In the genomic region with DNA sequence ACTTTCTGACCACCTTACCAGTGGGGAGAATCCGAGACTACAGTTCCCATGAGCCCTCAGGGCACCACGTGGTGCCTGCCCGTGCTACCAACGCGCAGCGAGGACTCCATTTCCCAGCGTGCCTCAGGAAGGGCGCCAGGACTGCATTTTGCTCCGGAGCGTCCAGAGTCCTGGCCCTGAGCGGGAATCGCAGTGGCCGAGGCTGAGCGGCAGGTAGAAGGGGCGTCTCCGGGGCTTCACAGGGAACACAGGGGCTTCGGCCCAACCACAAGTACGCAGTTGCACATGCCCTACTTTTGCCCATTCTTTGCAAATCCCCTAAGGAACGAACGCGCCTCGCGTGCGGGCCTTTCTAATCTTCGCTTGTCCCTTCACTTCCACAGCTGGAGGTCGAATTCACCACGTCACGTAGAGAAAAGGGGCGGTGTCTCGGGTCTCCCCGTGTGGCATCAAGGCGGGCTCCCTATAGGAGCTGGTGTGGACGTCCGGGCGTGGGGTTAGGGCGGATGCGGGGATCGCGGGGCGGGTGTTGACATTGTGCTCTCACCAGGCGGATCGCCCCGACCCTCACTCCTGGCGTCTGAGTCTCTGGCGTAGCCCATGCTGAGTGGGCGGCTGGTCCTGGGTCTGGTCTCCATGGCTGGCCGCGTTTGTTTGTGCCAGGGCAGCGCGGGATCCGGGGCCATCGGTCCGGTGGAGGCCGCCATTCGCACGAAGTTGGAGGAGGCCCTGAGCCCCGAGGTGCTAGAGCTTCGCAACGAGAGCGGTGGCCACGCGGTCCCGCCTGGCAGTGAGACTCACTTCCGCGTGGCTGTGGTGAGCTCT, we compare ENCODE assay signal across 1 cellular context.
TF ChIP-seq lines count a peak whose summit lies in the region.

A gene with protein sequence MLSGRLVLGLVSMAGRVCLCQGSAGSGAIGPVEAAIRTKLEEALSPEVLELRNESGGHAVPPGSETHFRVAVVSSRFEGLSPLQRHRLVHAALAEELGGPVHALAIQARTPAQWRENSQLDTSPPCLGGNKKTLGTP (plus strand): TSS at position 109 of the 825 bp plus-strand sequence. CDS start 492 bp downstream, at position 601.

TF ChIP-seq in GM12878, 131 proteins besides CTCF, POLR2A, EP300 and RAD21 (continued from another document):
- TF ChIP-seq, protein P1, sequence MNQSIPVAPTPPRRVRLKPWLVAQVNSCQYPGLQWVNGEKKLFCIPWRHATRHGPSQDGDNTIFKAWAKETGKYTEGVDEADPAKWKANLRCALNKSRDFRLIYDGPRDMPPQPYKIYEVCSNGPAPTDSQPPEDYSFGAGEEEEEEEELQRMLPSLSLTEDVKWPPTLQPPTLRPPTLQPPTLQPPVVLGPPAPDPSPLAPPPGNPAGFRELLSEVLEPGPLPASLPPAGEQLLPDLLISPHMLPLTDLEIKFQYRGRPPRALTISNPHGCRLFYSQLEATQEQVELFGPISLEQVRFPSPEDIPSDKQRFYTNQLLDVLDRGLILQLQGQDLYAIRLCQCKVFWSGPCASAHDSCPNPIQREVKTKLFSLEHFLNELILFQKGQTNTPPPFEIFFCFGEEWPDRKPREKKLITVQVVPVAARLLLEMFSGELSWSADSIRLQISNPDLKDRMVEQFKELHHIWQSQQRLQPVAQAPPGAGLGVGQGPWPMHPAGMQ (IDR thresholded peaks at IDR 0.05; ENCODE audit: borderline replicate concordance): no peak
- TF ChIP-seq WRNIP1 (IDR thresholded peaks at IDR 0.05; ENCODE audit: borderline replicate concordance, low read depth, low read length) (no peak), MTA3 (IDR thresholded peaks at IDR 0.05; ENCODE audit: borderline replicate concordance, low read length) (no peak), POU2F2 (IDR thresholded peaks at IDR 0.05; ENCODE audit: borderline replicate concordance, low read depth, low read length) (0 out of 3 replicates have a peak, but pooled peaks have one; percentile 60), NRF1 (conservative IDR thresholded peaks at IDR 0.05; ENCODE audit: low read depth, low read length) (0 out of 2 replicates have a peak, but pooled peaks have one; percentile 25), CREB1 (IDR thresholded peaks at IDR 0.05; ENCODE audit: low read depth) (peak; percentile 85), ZNF24 (IDR thresholded peaks at IDR 0.05) (no peak), IRF4 (IDR thresholded peaks at IDR 0.05; ENCODE audit: low read depth, low read length) (peak; percentile 73), KAT2A (conservative IDR thresholded peaks at IDR 0.05; ENCODE audit: control insufficient read depth, low read depth, low read length) (no peak), JUNB (IDR thresholded peaks at IDR 0.05) (no peak), MYC (IDR thresholded peaks at IDR 0.05; ENCODE audit: insufficient read depth, insufficient read length, insufficient replicate concordance, low read length, severe bottlenecking) (peak; percentile 24), SREBF1 (IDR thresholded peaks at IDR 0.05; ENCODE audit: low read length) (peak; percentile 90), TBL1XR1 (IDR thresholded peaks at IDR 0.05; ENCODE audit: low read depth, low read length) (peak; percentile 20; the same call in 1 of the 2 replicates), MEF2B (IDR thresholded peaks at IDR 0.05; ENCODE audit: partially characterized antibody, poor library complexity, severe bottlenecking) (peak; percentile 30), BRCA1 (IDR thresholded peaks at IDR 0.05; ENCODE audit: low read depth, low read length) (no peak), CHD2 (IDR thresholded peaks at IDR 0.05; ENCODE audit: borderline replicate concordance, low read depth, low read length) (peak; percentile 68), TCF12 (IDR thresholded peaks at IDR 0.05; ENCODE audit: low read depth, low read length) (no peak), SP1 (IDR thresholded peaks at IDR 0.05; ENCODE audit: low read depth, low read length) (no peak), SIN3A (IDR thresholded peaks at IDR 0.05; ENCODE audit: low read depth, low read length) (no peak; the same call in 1 of the 2 replicates), ETV6 (conservative IDR thresholded peaks at IDR 0.05 in 1 of 2, IDR thresholded peaks at IDR 0.05 in 1 of 2; ENCODE audit: borderline replicate concordance in 1 of 2, low read depth in 1 of 2) (no peak), TAF1 (IDR thresholded peaks at IDR 0.05; ENCODE audit: borderline replicate concordance, low read depth, low read length) (peak; percentile 50; the same call in 1 of the 2 replicates), SIX5 (IDR thresholded peaks at IDR 0.05; ENCODE audit: low read depth, low read length, severe bottlenecking) (peak; percentile 98), NBN (IDR thresholded peaks at IDR 0.05) (peak; percentile 78), STAT3 (IDR thresholded peaks at IDR 0.05; ENCODE audit: low read depth, low read length) (no peak)
- TF ChIP-seq, protein P2, sequence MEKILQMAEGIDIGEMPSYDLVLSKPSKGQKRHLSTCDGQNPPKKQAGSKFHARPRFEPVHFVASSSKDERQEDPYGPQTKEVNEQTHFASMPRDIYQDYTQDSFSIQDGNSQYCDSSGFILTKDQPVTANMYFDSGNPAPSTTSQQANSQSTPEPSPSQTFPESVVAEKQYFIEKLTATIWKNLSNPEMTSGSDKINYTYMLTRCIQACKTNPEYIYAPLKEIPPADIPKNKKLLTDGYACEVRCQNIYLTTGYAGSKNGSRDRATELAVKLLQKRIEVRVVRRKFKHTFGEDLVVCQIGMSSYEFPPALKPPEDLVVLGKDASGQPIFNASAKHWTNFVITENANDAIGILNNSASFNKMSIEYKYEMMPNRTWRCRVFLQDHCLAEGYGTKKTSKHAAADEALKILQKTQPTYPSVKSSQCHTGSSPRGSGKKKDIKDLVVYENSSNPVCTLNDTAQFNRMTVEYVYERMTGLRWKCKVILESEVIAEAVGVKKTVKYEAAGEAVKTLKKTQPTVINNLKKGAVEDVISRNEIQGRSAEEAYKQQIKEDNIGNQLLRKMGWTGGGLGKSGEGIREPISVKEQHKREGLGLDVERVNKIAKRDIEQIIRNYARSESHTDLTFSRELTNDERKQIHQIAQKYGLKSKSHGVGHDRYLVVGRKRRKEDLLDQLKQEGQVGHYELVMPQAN (conservative IDR thresholded peaks at IDR 0.05): peak; percentile 79
- TF ChIP-seq, protein P3, sequence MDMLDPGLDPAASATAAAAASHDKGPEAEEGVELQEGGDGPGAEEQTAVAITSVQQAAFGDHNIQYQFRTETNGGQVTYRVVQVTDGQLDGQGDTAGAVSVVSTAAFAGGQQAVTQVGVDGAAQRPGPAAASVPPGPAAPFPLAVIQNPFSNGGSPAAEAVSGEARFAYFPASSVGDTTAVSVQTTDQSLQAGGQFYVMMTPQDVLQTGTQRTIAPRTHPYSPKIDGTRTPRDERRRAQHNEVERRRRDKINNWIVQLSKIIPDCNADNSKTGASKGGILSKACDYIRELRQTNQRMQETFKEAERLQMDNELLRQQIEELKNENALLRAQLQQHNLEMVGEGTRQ (IDR thresholded peaks at IDR 0.05; ENCODE audit: borderline replicate concordance, low read depth, low read length): peak; percentile 97
- TF ChIP-seq, protein P4, sequence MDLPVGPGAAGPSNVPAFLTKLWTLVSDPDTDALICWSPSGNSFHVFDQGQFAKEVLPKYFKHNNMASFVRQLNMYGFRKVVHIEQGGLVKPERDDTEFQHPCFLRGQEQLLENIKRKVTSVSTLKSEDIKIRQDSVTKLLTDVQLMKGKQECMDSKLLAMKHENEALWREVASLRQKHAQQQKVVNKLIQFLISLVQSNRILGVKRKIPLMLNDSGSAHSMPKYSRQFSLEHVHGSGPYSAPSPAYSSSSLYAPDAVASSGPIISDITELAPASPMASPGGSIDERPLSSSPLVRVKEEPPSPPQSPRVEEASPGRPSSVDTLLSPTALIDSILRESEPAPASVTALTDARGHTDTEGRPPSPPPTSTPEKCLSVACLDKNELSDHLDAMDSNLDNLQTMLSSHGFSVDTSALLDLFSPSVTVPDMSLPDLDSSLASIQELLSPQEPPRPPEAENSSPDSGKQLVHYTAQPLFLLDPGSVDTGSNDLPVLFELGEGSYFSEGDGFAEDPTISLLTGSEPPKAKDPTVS (IDR thresholded peaks at IDR 0.05; ENCODE audit: low read depth, low read length): no peak
- TF ChIP-seq, protein P5, sequence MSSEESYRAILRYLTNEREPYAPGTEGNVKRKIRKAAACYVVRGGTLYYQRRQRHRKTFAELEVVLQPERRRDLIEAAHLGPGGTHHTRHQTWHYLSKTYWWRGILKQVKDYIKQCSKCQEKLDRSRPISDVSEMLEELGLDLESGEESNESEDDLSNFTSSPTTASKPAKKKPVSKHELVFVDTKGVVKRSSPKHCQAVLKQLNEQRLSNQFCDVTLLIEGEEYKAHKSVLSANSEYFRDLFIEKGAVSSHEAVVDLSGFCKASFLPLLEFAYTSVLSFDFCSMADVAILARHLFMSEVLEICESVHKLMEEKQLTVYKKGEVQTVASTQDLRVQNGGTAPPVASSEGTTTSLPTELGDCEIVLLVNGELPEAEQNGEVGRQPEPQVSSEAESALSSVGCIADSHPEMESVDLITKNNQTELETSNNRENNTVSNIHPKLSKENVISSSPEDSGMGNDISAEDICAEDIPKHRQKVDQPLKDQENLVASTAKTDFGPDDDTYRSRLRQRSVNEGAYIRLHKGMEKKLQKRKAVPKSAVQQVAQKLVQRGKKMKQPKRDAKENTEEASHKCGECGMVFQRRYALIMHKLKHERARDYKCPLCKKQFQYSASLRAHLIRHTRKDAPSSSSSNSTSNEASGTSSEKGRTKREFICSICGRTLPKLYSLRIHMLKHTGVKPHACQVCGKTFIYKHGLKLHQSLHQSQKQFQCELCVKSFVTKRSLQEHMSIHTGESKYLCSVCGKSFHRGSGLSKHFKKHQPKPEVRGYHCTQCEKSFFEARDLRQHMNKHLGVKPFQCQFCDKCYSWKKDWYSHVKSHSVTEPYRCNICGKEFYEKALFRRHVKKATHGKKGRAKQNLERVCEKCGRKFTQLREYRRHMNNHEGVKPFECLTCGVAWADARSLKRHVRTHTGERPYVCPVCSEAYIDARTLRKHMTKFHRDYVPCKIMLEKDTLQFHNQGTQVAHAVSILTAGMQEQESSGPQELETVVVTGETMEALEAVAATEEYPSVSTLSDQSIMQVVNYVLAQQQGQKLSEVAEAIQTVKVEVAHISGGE (CRISPR knock-in tag; IDR thresholded peaks at IDR 0.05): no peak
- TF ChIP-seq, protein P6, sequence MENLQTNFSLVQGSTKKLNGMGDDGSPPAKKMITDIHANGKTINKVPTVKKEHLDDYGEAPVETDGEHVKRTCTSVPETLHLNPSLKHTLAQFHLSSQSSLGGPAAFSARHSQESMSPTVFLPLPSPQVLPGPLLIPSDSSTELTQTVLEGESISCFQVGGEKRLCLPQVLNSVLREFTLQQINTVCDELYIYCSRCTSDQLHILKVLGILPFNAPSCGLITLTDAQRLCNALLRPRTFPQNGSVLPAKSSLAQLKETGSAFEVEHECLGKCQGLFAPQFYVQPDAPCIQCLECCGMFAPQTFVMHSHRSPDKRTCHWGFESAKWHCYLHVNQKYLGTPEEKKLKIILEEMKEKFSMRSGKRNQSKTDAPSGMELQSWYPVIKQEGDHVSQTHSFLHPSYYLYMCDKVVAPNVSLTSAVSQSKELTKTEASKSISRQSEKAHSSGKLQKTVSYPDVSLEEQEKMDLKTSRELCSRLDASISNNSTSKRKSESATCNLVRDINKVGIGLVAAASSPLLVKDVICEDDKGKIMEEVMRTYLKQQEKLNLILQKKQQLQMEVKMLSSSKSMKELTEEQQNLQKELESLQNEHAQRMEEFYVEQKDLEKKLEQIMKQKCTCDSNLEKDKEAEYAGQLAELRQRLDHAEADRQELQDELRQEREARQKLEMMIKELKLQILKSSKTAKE (IDR thresholded peaks at IDR 0.05; ENCODE audit: low read depth, poor library complexity, severe bottlenecking): no peak
